ENCODE assay signal across 9 cellular contexts in the genomic region with DNA sequence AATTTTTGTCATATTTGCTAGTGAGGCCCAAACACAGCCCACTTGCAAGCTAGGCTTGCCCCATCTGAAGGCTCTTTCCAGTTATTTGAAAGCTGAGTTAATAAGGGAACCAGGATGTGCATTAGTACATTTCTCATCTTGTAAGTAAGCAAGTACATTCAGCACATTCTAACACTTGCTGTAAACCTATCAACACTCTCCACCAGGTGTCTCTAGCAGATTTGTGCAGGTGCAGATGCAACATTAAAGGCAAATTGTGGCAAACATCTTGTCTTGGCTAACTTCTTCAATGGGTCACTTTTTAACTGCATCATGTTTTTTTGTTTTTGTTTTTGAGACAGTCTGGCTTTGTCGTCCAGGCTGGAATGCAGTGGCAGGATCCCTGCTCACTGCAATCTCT. TPM values are rescaled to one million over a fixed set of nuclear protein-coding genes. Genes with fewer than 3 reads are reported as not detected.
A peak's percentile ranks its signal among the peaks of the same experiment; 100 is the strongest.
DNase-seq lines count a peak whose midpoint lies in the region; ATAC-seq and TF ChIP-seq lines count a peak whose summit lies in the region.
"Had no signal": no experiment of that assay in that cellular context is flagged by ENCODE, and none has a peak within 500 bp of the region (broad histone marks: within the 10 kb centered on the region; RNA-seq: fewer than 3 reads in every experiment).

No MANE protein-coding gene starts in this region.

- H3K27ac Mint-ChIP-seq in HFFc6 = no peak overlapping the region
- no peak overlapping the region for H3K27ac Mint-ChIP-seq in T-helper 2 cell treated with Interferon-gamma antibody and Interleukin-4, amounts not matched to agents 5 μg/mL and 100 μg/mL, for 36 hours

- TF ChIP-seq CTCF in AG09319 (IDR thresholded peaks at IDR 0.05; ENCODE audit: low read depth, low read length) = peak; percentile 36
- TF ChIP-seq CTCF in GM10266 (IDR thresholded peaks at IDR 0.05; ENCODE audit: control insufficient read depth, insufficient read depth, low read depth, missing control alignments) = peak; percentile 62
- peak; percentile 68 for TF ChIP-seq CTCF in HFFc6 (IDR thresholded peaks at IDR 0.05)
- TF ChIP-seq CTCF in gastroesophageal sphincter (IDR thresholded peaks at IDR 0.05) = peak; percentile 25 to 69 (median 67)

- TF ChIP-seq POLR2A in gastroesophageal sphincter (IDR thresholded peaks at IDR 0.05) = no peak

- no peak overlapping the region for H3K4me3 ChIP-seq in gastroesophageal sphincter

- no peak overlapping the region for H3K27ac ChIP-seq in gastroesophageal sphincter

- ATAC-seq in gastroesophageal sphincter (peak; percentile 55), sciatic nerve (peak; percentile 32)

- H3K4me3 Mint-ChIP-seq in HFFc6 = no peak overlapping the region
- H3K4me3 Mint-ChIP-seq in T-helper 2 cell treated with Interferon-gamma antibody and Interleukin-4, amounts not matched to agents 5 μg/mL and 100 μg/mL, for 36 hours = no peak overlapping the region

- no peak for DNase-seq in AG09319 (ENCODE audit: extremely low read depth, low read depth)
- DNase-seq in GM10266 (ENCODE audit: extremely low spot score) = peak; percentile 72
- DNase-seq in HFFc6 = peak; percentile 36
- DNase-seq in NCI-H1105 treated with DMSO at 0.1 percent for 48 hours (lab: John Stamatoyannopoulos, UW) = peak; percentile 79
- DNase-seq in T-helper 2 cell treated with Interferon-gamma antibody and Interleukin-4, amounts not matched to agents 5 μg/mL and 100 μg/mL, for 36 hours (ENCODE audit: low spot score) = peak; percentile 17
- DNase-seq in sciatic nerve (ENCODE audit: low spot score) = no peak
- DNase-seq in NK-92 (lab: John Stamatoyannopoulos, UW; ENCODE audit: unreplicated experiment) = no peak
- DNase-seq: left cardiac atrium had no signal

- H3K4me1 Mint-ChIP-seq in HFFc6 (ENCODE audit: low read depth) = peaks cover 21% of the 10 kb centered on the region
- H3K4me1 Mint-ChIP-seq in T-helper 2 cell treated with Interferon-gamma antibody and Interleukin-4, amounts not matched to agents 5 μg/mL and 100 μg/mL, for 36 hours (ENCODE audit: low read depth) = no peaks in the 10 kb centered on the region

- H3K27me3 ChIP-seq in gastroesophageal sphincter = no peaks in the 10 kb centered on the region

- TF ChIP-seq EP300 in gastroesophageal sphincter (IDR thresholded peaks at IDR 0.05) = no peak

- no peaks in the 10 kb centered on the region for H3K9me3 Mint-ChIP-seq in HFFc6
- no peaks in the 10 kb centered on the region for H3K9me3 Mint-ChIP-seq in T-helper 2 cell treated with Interferon-gamma antibody and Interleukin-4, amounts not matched to agents 5 μg/mL and 100 μg/mL, for 36 hours

- H3K27me3 Mint-ChIP-seq in HFFc6 (ENCODE audit: insufficient read depth) = peaks cover 3% of the 10 kb centered on the region
- peaks cover 2% of the 10 kb centered on the region for H3K27me3 Mint-ChIP-seq in T-helper 2 cell treated with Interferon-gamma antibody and Interleukin-4, amounts not matched to agents 5 μg/mL and 100 μg/mL, for 36 hours (ENCODE audit: low read depth)

- H3K36me3 Mint-ChIP-seq in HFFc6 (ENCODE audit: low read depth) = no peaks in the 10 kb centered on the region
- no peaks in the 10 kb centered on the region for H3K36me3 Mint-ChIP-seq in T-helper 2 cell treated with Interferon-gamma antibody and Interleukin-4, amounts not matched to agents 5 μg/mL and 100 μg/mL, for 36 hours (ENCODE audit: low read depth)

- intact Hi-C loops in sciatic nerve (cut with DNase I) = no loop called here

- H3K36me3 ChIP-seq in gastroesophageal sphincter = no peaks in the 10 kb centered on the region

- no peaks in the 10 kb centered on the region for H3K4me1 ChIP-seq in gastroesophageal sphincter

- H3K9me3 ChIP-seq in gastroesophageal sphincter = no peaks in the 10 kb centered on the region

- 43 to 50% methylated on average over 1 of the region's 1 CpG for WGBS in gastroesophageal sphincter (ENCODE audit: low coverage in 1 of 2), 2 donors

RNA-seq across cellular contexts. Expression of a gene that starts 25.3 kb away (rescaled TPM):
- total RNA-seq in HFFc6 (2021; fragmentation: NEBNext Ultra II Directional; extraction: Animal tissue kit (Norgen Biotek cat#: 25700)) = 10 to 100 TPM in 3 of 6 experiments, 1 to 10 TPM in 3; 3.2 to 10.4 (median 9.5) TPM
- 100 to 1,000 TPM in 3 of 4 donors, 10 to 100 TPM in 1; 80.2 to 176 (median 143) TPM for total RNA-seq in gastroesophageal sphincter
- total RNA-seq in sciatic nerve = 47.5 TPM

RNA-seq across cellular contexts. Expression of a gene that starts 39.5 kb away (rescaled TPM):
- total RNA-seq in HFFc6 (2021; fragmentation: NEBNext Ultra II Directional; extraction: Animal tissue kit (Norgen Biotek cat#: 25700)) = 10 to 100 TPM; 13.6 to 16.2 (median 15.7) TPM
- total RNA-seq in gastroesophageal sphincter = 10 to 100 TPM; 18.3 to 27.7 (median 22.9) TPM
- total RNA-seq in sciatic nerve = 31.7 TPM

Comparison
In these comparisons a context has a peak if more than half of its experiments do, and no peak if none do; other contexts are left out.
1. DNase-seq: peak in GM10266 (single experiment), HFFc6 (single experiment), NCI-H1105 treated with DMSO at 0.1 percent for 48 hours (single experiment) and T-helper 2 cell treated with Interferon-gamma antibody and Interleukin-4, amounts not matched to agents 5 μg/mL and 100 μg/mL, for 36 hours (single experiment); none in AG09319 (single experiment), sciatic nerve (single experiment) and NK-92 (single experiment).
2. Peak in every context shown above with its lines, with median percentiles within 50 percentile points of each other: CTCF ChIP-seq.